1 cellular context compared by ENCODE assay signal in genomic region chr12:11545438-11546330, GRCh38.
TF ChIP-seq lines count a peak whose summit lies in the region.

No MANE protein-coding gene starts in this region.

TF ChIP-seq in K562, 482 proteins besides CTCF, POLR2A, EP300 and RAD21 (continued from another document):
- peak; percentile 33; the same call in 1 of the 2 replicates for TF ChIP-seq ZBTB40 (IDR thresholded peaks at IDR 0.05)
- TF ChIP-seq ZBTB40 (CRISPR knock-in tag; IDR thresholded peaks at IDR 0.05): no peak
- peak in 1 of 3 experiments; percentile 46; a peak in 2 of 6 replicates for TF ChIP-seq ZBTB11 (CRISPR knock-in tag; IDR thresholded peaks at IDR 0.05)
